Comparison of ENCODE assay signal across 13 cellular contexts in the genomic region with DNA sequence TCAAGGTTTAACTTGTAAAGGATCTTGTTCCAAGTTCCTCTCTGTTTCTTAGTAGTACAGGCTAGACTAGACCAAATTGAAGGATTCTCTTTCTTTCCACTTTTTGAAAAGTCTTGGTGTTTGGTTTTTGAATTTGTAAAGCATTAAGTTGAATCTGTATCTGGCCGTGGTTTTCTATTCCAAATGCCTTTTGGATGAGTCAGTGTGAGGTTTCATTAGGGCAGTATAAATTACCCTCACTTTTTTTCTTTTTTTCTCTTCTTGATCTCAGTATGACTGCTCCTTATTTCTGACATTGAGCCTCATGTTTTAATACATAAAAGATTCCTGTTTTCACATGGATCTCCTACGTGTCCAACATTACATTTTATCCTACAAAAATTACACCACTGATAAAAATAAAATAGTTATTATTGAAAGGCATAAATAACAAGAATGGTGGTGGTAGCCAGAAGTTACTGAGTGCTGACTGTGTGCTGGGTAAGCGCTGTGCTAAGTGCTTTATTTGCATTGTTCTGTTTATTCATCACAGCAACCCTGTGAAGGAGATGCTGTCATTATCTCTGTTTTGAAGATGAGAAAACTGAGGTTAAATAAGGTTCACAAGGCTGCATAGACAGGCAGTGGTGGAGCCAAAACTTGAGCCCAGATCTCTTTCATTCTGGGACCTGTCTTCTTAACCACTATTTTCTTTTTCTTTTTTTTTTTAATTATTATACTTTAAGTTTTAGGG. TPM values are rescaled to one million over a fixed set of nuclear protein-coding genes. Genes with fewer than 3 reads are reported as not detected.
DNase-seq lines count a peak whose midpoint lies in the region; ATAC-seq, FAIRE-seq and TF ChIP-seq lines count a peak whose summit lies in the region.
"Had no signal": no experiment of that assay in that cellular context is flagged by ENCODE, and none has a peak within 500 bp of the region (broad histone marks: within the 10 kb centered on the region; RNA-seq: fewer than 3 reads in every experiment).

No MANE protein-coding gene starts in this region.

- peak overlapping the region; percentile 83 for H3K27ac Mint-ChIP-seq in chondrocyte (ENCODE audit: unreplicated experiment)
- no peak overlapping the region for H3K27ac Mint-ChIP-seq in activated CD4-positive, alpha-beta memory T cell treated with anti-CD3 and anti-CD28 coated beads for 36 hours
- H3K27ac Mint-ChIP-seq: activated naive CD8-positive, alpha-beta T cell treated with anti-CD3 and anti-CD28 coated beads, Interleukin-2, amount 10 ng/mL, durations not matched to agents 7 days and 5 days; B cell had no signal

- intact Hi-C loops in activated CD4-positive, alpha-beta memory T cell treated with anti-CD3 and anti-CD28 coated beads for 36 hours (cut with micrococcal nuclease), result no loop called here
- intact Hi-C loops in prostate gland (cut with DNase I), result no loop called here

- H3K27me3 ChIP-seq in prostate gland (replicated peaks; ENCODE audit: insufficient read depth), result no peaks in the 10 kb centered on the region

- peaks cover 3% of the 10 kb centered on the region for H3K9me3 Mint-ChIP-seq in chondrocyte (ENCODE audit: low read depth)
- H3K9me3 Mint-ChIP-seq in activated CD4-positive, alpha-beta memory T cell treated with anti-CD3 and anti-CD28 coated beads for 36 hours, result no peaks in the 10 kb centered on the region
- H3K9me3 Mint-ChIP-seq: activated naive CD8-positive, alpha-beta T cell treated with anti-CD3 and anti-CD28 coated beads, Interleukin-2, amount 10 ng/mL, durations not matched to agents 7 days and 5 days had no signal

- H3K9me3 ChIP-seq in A549, result no peaks in the 10 kb centered on the region
- no peaks in the 10 kb centered on the region for H3K9me3 ChIP-seq in prostate gland

- H3K27ac ChIP-seq in A549 (peak overlapping the region; percentile 45 to 50), prostate gland (no peak overlapping the region)

- peak; percentile 92 for FAIRE-seq in A549 (lab: Jason Lieb, UNC)
- FAIRE-seq: GM12891, small intestine had no signal

- WGBS in A549 (ENCODE audit: missing lambda C conversion rate), result 13% methylated on average over 3 of the region's 3 CpGs
- 42% methylated on average over 3 of the region's 3 CpGs for WGBS in prostate gland

- CTCF ChIA-PET in A549 (lab: Yijun Ruan, JAX), result no interaction called here
- CTCF ChIA-PET in activated CD4-positive, alpha-beta memory T cell treated with anti-CD3 and anti-CD28 coated beads for 36 hours (lab: Charles Lee), result no interaction called here

- H3K4me3 Mint-ChIP-seq in chondrocyte (ENCODE audit: unreplicated experiment), result no peak overlapping the region
- H3K4me3 Mint-ChIP-seq in activated CD4-positive, alpha-beta memory T cell treated with anti-CD3 and anti-CD28 coated beads for 36 hours, result no peak overlapping the region
- H3K4me3 Mint-ChIP-seq: activated naive CD8-positive, alpha-beta T cell treated with anti-CD3 and anti-CD28 coated beads, Interleukin-2, amount 10 ng/mL, durations not matched to agents 7 days and 5 days; B cell had no signal

- H3K36me3 Mint-ChIP-seq in chondrocyte (ENCODE audit: low read depth), result no peaks in the 10 kb centered on the region
- no peaks in the 10 kb centered on the region for H3K36me3 Mint-ChIP-seq in activated CD4-positive, alpha-beta memory T cell treated with anti-CD3 and anti-CD28 coated beads for 36 hours
- H3K36me3 Mint-ChIP-seq: activated naive CD8-positive, alpha-beta T cell treated with anti-CD3 and anti-CD28 coated beads, Interleukin-2, amount 10 ng/mL, durations not matched to agents 7 days and 5 days had no signal

- ATAC-seq in A549, result peak in 1 of 2 experiments; percentile 24; a peak in 2 of 6 replicates

- H3K4me1 ChIP-seq in A549 (peaks cover 62% of the 10 kb centered on the region), prostate gland (replicated peaks) (no peaks in the 10 kb centered on the region)

- TF ChIP-seq POLR2A in A549 (IDR thresholded peaks at IDR 0.05; ENCODE audit: low read length) (no peak), prostate gland (IDR thresholded peaks at IDR 0.05) (no peak)

- TF ChIP-seq CTCF in A549 (IDR thresholded peaks at IDR 0.05) (no peak), chondrocyte (IDR thresholded peaks at IDR 0.05) (no peak), prostate gland (IDR thresholded peaks at IDR 0.05) (no peak)

- H3K4me2 ChIP-seq in A549, result peak overlapping the region; percentile 58

- H3K4me3 ChIP-seq in A549 (no peak overlapping the region), prostate gland (no peak overlapping the region)

- POLR2A ChIA-PET in A549 (lab: Yijun Ruan, JAX), result no interaction called here
- POLR2A ChIA-PET in activated CD4-positive, alpha-beta memory T cell treated with anti-CD3 and anti-CD28 coated beads for 36 hours (lab: Charles Lee), result no interaction called here

- H3K4me1 Mint-ChIP-seq in chondrocyte (ENCODE audit: low read depth), result peaks cover 61% of the 10 kb centered on the region
- no peaks in the 10 kb centered on the region for H3K4me1 Mint-ChIP-seq in activated CD4-positive, alpha-beta memory T cell treated with anti-CD3 and anti-CD28 coated beads for 36 hours (ENCODE audit: low read depth)
- H3K4me1 Mint-ChIP-seq: activated naive CD8-positive, alpha-beta T cell treated with anti-CD3 and anti-CD28 coated beads, Interleukin-2, amount 10 ng/mL, durations not matched to agents 7 days and 5 days; B cell had no signal

- peak in 1 of 2 experiments; percentile 28 for DNase-seq in A549 (ENCODE audit: low read depth in 1 of 2, low spot score in 1 of 2)
- DNase-seq in HT1080 (ENCODE audit: low read depth), result peak; percentile 86
- no peak for DNase-seq in chondrocyte (ENCODE audit: low spot score)
- peak; percentile 86 for DNase-seq in kidney tubule cell (ENCODE audit: low spot score)
- DNase-seq in activated CD4-positive, alpha-beta memory T cell treated with anti-CD3 and anti-CD28 coated beads for 36 hours, result no peak
- no peak for DNase-seq in activated CD4-positive, alpha-beta T cell treated with anti-CD3 and anti-CD28 coated beads, Interleukin-2, amount 50 U/mL, for 4 hours
- DNase-seq in prostate gland (ENCODE audit: low spot score), result no peak
- no peak for DNase-seq in activated gamma-delta T cell (lab: John Stamatoyannopoulos, UW)
- DNase-seq: activated naive CD8-positive, alpha-beta T cell treated with anti-CD3 and anti-CD28 coated beads, Interleukin-2, amount 10 ng/mL, durations not matched to agents 7 days and 5 days; small intestine; substantia nigra had no signal

- no peaks in the 10 kb centered on the region for H3K27me3 Mint-ChIP-seq in chondrocyte (ENCODE audit: low read depth)
- H3K27me3 Mint-ChIP-seq in activated CD4-positive, alpha-beta memory T cell treated with anti-CD3 and anti-CD28 coated beads for 36 hours, result no peaks in the 10 kb centered on the region
- H3K27me3 Mint-ChIP-seq: B cell had no signal

- no peak for TF ChIP-seq RAD21 in A549 (conservative IDR thresholded peaks at IDR 0.05 in 1 of 2, IDR thresholded peaks at IDR 0.05 in 1 of 2)

- no peaks in the 10 kb centered on the region for H3K36me3 ChIP-seq in prostate gland

- no peak for TF ChIP-seq EP300 in A549 (IDR thresholded peaks at IDR 0.05)

TF ChIP-seq in A549, 52 proteins besides CTCF, POLR2A, EP300 and RAD21:
- TF ChIP-seq MYC (IDR thresholded peaks at IDR 0.05; ENCODE audit: borderline replicate concordance, low read length), result no peak
- no peak for TF ChIP-seq FOSL2 (IDR thresholded peaks at IDR 0.05)
- TF ChIP-seq FOSL2 (CRISPR knock-in tag; IDR thresholded peaks at IDR 0.05), result peak; percentile 58
TF ChIP-seq in A549: peak in this region for 1.

RNA-seq across cellular contexts. Expression of a gene that starts 48.3 kb away (rescaled TPM):
- polyA plus RNA-seq in A549 (2011; rRNA removed), result 15.3 and 15.9 TPM in 2 replicates
- polyA plus RNA-seq in A549 (2012; cell fraction: cytosol; rRNA removed), result 8.3 and 9.3 TPM in 2 replicates
- 6.0 and 8.7 TPM in 2 replicates for polyA plus RNA-seq in A549 (2012; cell fraction: nucleus; rRNA removed)
- 13.2 to 14.7 TPM (median 14.3 TPM) in 3 replicates for polyA plus RNA-seq in A549 (2017; fragmentation: RNase III; extraction: RNeasy Plus Mini Kit Qiagen cat#74134 plus additional on column Dnase treatment)
- polyA minus RNA-seq in A549 (2011; rRNA and poly(A)+ RNA removed), result 45.8 and 56.1 TPM in 2 replicates
- 3.7 and 6.5 TPM in 2 replicates for total RNA-seq in HT1080 (2014; rRNA removed; shearing (Covaris generic))
- 4.1 and 5.1 TPM in 2 replicates for polyA plus RNA-seq in HT1080 (2015; cell fraction: cytosol; rRNA removed)
- 4.0 and 4.8 TPM in 2 replicates for polyA plus RNA-seq in HT1080 (2015; cell fraction: nucleus; rRNA removed)
- 4.7 to 5.7 TPM (median 5.2 TPM) in 3 replicates for total RNA-seq in chondrocyte
- total RNA-seq in activated CD4-positive, alpha-beta memory T cell treated with anti-CD3 and anti-CD28 coated beads for 36 hours, result not detected
- 10 to 100 TPM in 1 of 2 donors, 1 to 10 TPM in 1; 7.7 to 17.6 TPM for total RNA-seq in prostate gland
- total RNA-seq: B cell had no signal

Comparison
In these comparisons a context has a peak if more than half of its experiments do, and no peak if none do; other contexts are left out.
1. DNase-seq: peak in HT1080 (single experiment) and kidney tubule cell (single experiment); none in chondrocyte (single experiment), activated CD4-positive, alpha-beta memory T cell treated with anti-CD3 and anti-CD28 coated beads for 36 hours (single experiment), activated CD4-positive, alpha-beta T cell treated with anti-CD3 and anti-CD28 coated beads, Interleukin-2, amount 50 U/mL, for 4 hours (0 of 2), prostate gland (single experiment) and activated gamma-delta T cell (single experiment).
2. H3K27ac ChIP-seq: peak in A549 (2 of 2); none in prostate gland (0 of 2).